16 cellular contexts compared by ENCODE assay signal in genomic region chr2:118430510-118431187, GRCh38.
DNase-seq lines count a peak whose midpoint lies in the region; ATAC-seq, FAIRE-seq and TF ChIP-seq lines count a peak whose summit lies in the region.
"Had no signal": no experiment of that assay in that cellular context is flagged by ENCODE, and none has a peak within 500 bp of the region (broad histone marks: within the 10 kb centered on the region; RNA-seq: fewer than 3 reads in every experiment).

No MANE protein-coding gene starts in this region.

- peak overlapping the region; percentile 74 for H3K27ac ChIP-seq in foreskin keratinocyte
- H3K27ac ChIP-seq: C4-2B, left lung, testis had no signal

- no peak for TF ChIP-seq CTCF in foreskin keratinocyte (conservative IDR thresholded peaks at IDR 0.05)

- peaks cover 22% of the 10 kb centered on the region for H3K4me1 ChIP-seq in foreskin keratinocyte
- H3K4me1 ChIP-seq: left lung, testis had no signal

- DNase-seq in HS-27A (ENCODE audit: low read depth) (peak; percentile 48), astrocyte of the hippocampus (ENCODE audit: low read depth, low spot score) (peak; percentile 23), foreskin keratinocyte (peak; percentile 72 to 87), urothelium cell line (ENCODE audit: low spot score) (peak; percentile 62), HuH-7 (ENCODE audit: low spot score) (no peak)
- DNase-seq in activated CD8-positive, alpha-beta memory T cell treated with anti-CD3 and anti-CD28 coated beads, Interleukin-2, amount 50 U/mL, for 48 hours = no peak
- DNase-seq in activated T-cell treated with anti-CD3 and anti-CD28 coated beads, Interleukin-2, amount 50 U/mL, for 1 hour = no peak
- DNase-seq: activated CD4-positive, alpha-beta T cell treated with anti-CD3 and anti-CD28 coated beads, Interleukin-2, amount 10 ng/mL, durations not matched to agents 24 days and 14 days; activated naive CD8-positive, alpha-beta T cell treated with anti-CD3 and anti-CD28 coated beads, Interleukin-2, amount 10 ng/mL, durations not matched to agents 7 days and 5 days; effector memory CD4-positive, alpha-beta T cell; foreskin melanocyte; left lung; NCI-H1417; SW 1271; testis had no signal

- ATAC-seq in foreskin keratinocyte = peak; percentile 93
- ATAC-seq: left lung had no signal

- peak; percentile 81 for FAIRE-seq in urothelium cell line (lab: Jason Lieb, UNC)

- no peaks in the 10 kb centered on the region for H3K27me3 ChIP-seq in foreskin keratinocyte
- H3K27me3 ChIP-seq: left lung, testis had no signal

Comparison
In these comparisons a context has a peak if more than half of its experiments do, and no peak if none do; other contexts are left out.
1. DNase-seq: peak in HS-27A (single experiment), astrocyte of the hippocampus (single experiment), foreskin keratinocyte (2 of 2) and urothelium cell line (single experiment); none in HuH-7 (single experiment), activated CD8-positive, alpha-beta memory T cell treated with anti-CD3 and anti-CD28 coated beads, Interleukin-2, amount 50 U/mL, for 48 hours (single experiment) and activated T-cell treated with anti-CD3 and anti-CD28 coated beads, Interleukin-2, amount 50 U/mL, for 1 hour (single experiment).